ENCODE assay signal across 32 cellular contexts in genomic region chr6:27040244-27041042, GRCh38.
DNase-seq lines count a peak whose midpoint lies in the region; ATAC-seq, FAIRE-seq and TF ChIP-seq lines count a peak whose summit lies in the region.
"Had no signal": no experiment of that assay in that cellular context is flagged by ENCODE, and none has a peak within 500 bp of the region (broad histone marks: within the 10 kb centered on the region; RNA-seq: fewer than 3 reads in every experiment).

No MANE protein-coding gene starts in this region.

- TF ChIP-seq POLR2A in GM12878 (IDR thresholded peaks at IDR 0.05; ENCODE audit: low read depth, low read length): no peak

- RAD21 ChIA-PET in GM12878 (lab: Charles Lee; ENCODE audit: unreplicated experiment): no interaction called here

- peaks cover 10% of the 10 kb centered on the region; the same call in 1 of the 2 replicates for H3K4me1 ChIP-seq in Caco-2
- peaks cover 16% of the 10 kb centered on the region for H3K4me1 ChIP-seq in KMS-11 (ENCODE audit: low read depth, poor library complexity, severe bottlenecking)
- peaks cover 3% of the 10 kb centered on the region; the same call in 1 of the 2 replicates for H3K4me1 ChIP-seq in GM12878 (ENCODE audit: control insufficient read depth, insufficient read depth, low read length)

- CTCF ChIA-PET in Caco-2 (lab: Charles Lee): interaction anchor here (0.7 kb wide), 1 partner anchor 19 kb away, joined by 4 read pairs; no protein-coding TSS in a partner anchor
- CTCF ChIA-PET in GM12878 (lab: Yijun Ruan, JAX): interaction anchor here (1.2 kb wide), 1 partner anchor 23 kb away, joined by 3 read pairs; no protein-coding TSS in a partner anchor

- H3K27me3 ChIP-seq in Caco-2 (replicated peaks; ENCODE audit: control insufficient read depth, insufficient read depth, low read length): no peaks in the 10 kb centered on the region
- H3K27me3 ChIP-seq in KMS-11 (ENCODE audit: insufficient read depth, low read depth): no peaks in the 10 kb centered on the region
- no peaks in the 10 kb centered on the region for H3K27me3 ChIP-seq in GM12878 (replicated peaks in 1 of 2; ENCODE audit: control insufficient read depth in 2 of 2, insufficient read depth in 2 of 2, low read length in 1 of 2)

- intact Hi-C loops in Caco-2 (cut with micrococcal nuclease; ENCODE audit: unreplicated experiment) (loop anchor here (2.0 to 5.0 kb wide), 2 partner anchors 20 to 37 kb away; no protein-coding TSS in a partner anchor), GM12878 (cut with micrococcal nuclease; ENCODE audit: unreplicated experiment) (no loop called here)

- H3K79me2 ChIP-seq in KMS-11 (ENCODE audit: insufficient read depth, low read depth): no peaks in the 10 kb centered on the region
- no peaks in the 10 kb centered on the region for H3K79me2 ChIP-seq in GM12878 (ENCODE audit: control insufficient read depth, insufficient read depth, low read length)

- H3K27ac ChIP-seq in KMS-11 (no peak overlapping the region), GM12878 (ENCODE audit: control insufficient read depth, insufficient read depth) (no peak overlapping the region)

- H3K4me1 Mint-ChIP-seq in Caco-2 (ENCODE audit: low read depth, unreplicated experiment): peaks cover 7% of the 10 kb centered on the region
- H3K4me1 Mint-ChIP-seq: activated B cell treated with CpG ODN at 0.5 μM for 24 hours; central memory CD8-positive, alpha-beta T cell; naive B cell; stimulated activated effector memory CD8-positive, alpha-beta T cell treated with anti-CD3 and anti-CD28 coated beads, Interleukin-12 subunit alpha, Interleukin-12 subunit beta, amount 100 ng/mL, for 72 hours had no signal

- in situ Hi-C loops in GM12878 (cut with MboI): no loop called here

- H3K27me3 Mint-ChIP-seq in Caco-2 (ENCODE audit: insufficient read depth, unreplicated experiment): no peaks in the 10 kb centered on the region

- peak overlapping the region; percentile 39 for H3K4me3 Mint-ChIP-seq in Caco-2 (ENCODE audit: unreplicated experiment)
- H3K4me3 Mint-ChIP-seq: activated B cell treated with CpG ODN at 0.5 μM for 24 hours; activated CD4-positive, alpha-beta memory T cell treated with anti-CD3 and anti-CD28 coated beads for 36 hours; activated naive CD8-positive, alpha-beta T cell treated with anti-CD3 and anti-CD28 coated beads for 36 hours; central memory CD8-positive, alpha-beta T cell; HFFc6; naive B cell; stimulated activated effector memory CD8-positive, alpha-beta T cell treated with anti-CD3 and anti-CD28 coated beads, Interleukin-12 subunit alpha, Interleukin-12 subunit beta, amount 100 ng/mL, for 72 hours had no signal

- FAIRE-seq in GM12878 (lab: Jason Lieb, UNC): no peak
- FAIRE-seq: A204.1, astrocyte had no signal

- peak in 1 of 2 experiments; percentile 16 for TF ChIP-seq CTCF in Caco-2 (IDR thresholded peaks at IDR 0.05; ENCODE audit: insufficient read depth in 1 of 2, low read depth in 1 of 2, low read length in 1 of 2, severe bottlenecking in 1 of 2, unreplicated experiment in 1 of 2)
- TF ChIP-seq CTCF in KMS-11 (conservative IDR thresholded peaks at IDR 0.05; ENCODE audit: low read depth, low read length): no peak
- TF ChIP-seq CTCF in GM12878 (IDR thresholded peaks at IDR 0.05 in 2 of 3, conservative IDR thresholded peaks at IDR 0.05 in 1 of 3; ENCODE audit: control insufficient read depth in 2 of 3, extremely low read depth in 1 of 3, insufficient read depth in 1 of 3, low read depth in 3 of 3, low read length in 3 of 3): no peak; a peak in 1 of 6 replicates

- H3K9me3 Mint-ChIP-seq in Caco-2 (ENCODE audit: unreplicated experiment): no peaks in the 10 kb centered on the region
- H3K9me3 Mint-ChIP-seq: activated B cell treated with CpG ODN at 0.5 μM for 24 hours; activated CD4-positive, alpha-beta memory T cell treated with anti-CD3 and anti-CD28 coated beads for 36 hours; activated naive CD8-positive, alpha-beta T cell treated with anti-CD3 and anti-CD28 coated beads for 36 hours; central memory CD8-positive, alpha-beta T cell; HFFc6; stimulated activated effector memory CD8-positive, alpha-beta T cell treated with anti-CD3 and anti-CD28 coated beads, Interleukin-12 subunit alpha, Interleukin-12 subunit beta, amount 100 ng/mL, for 72 hours had no signal

- H3K9ac ChIP-seq in KMS-11 (no peak overlapping the region), GM12878 (ENCODE audit: control insufficient read depth, insufficient read depth, low read length) (no peak overlapping the region)

- H2AFZ ChIP-seq in KMS-11 (ENCODE audit: low read depth) (no peak overlapping the region), GM12878 (ENCODE audit: control insufficient read depth, low read depth, low read length) (no peak overlapping the region)

- BruUV-seq in Caco-2 (replicated peaks; lab: Mats Ljungman, UMichigan) (no TSS peak), GM12878 (replicated peaks; lab: Mats Ljungman, UMichigan) (no TSS peak)

- no peak for TF ChIP-seq RAD21 in GM12878 (IDR thresholded peaks at IDR 0.05; ENCODE audit: insufficient read depth, low read depth, low read length)

- SMC1A ChIA-PET in GM12878 (lab: Charles Lee; ENCODE audit: uncharacterized antibody, unreplicated experiment): interaction anchor here (0.7 to 2.6 kb wide), 5 partner anchors 14 to 626 kb away, joined by 3 to 9 read pairs (median 3); no protein-coding TSS in a partner anchor

- H3K4me3 ChIP-seq in Caco-2 (ENCODE audit: low read depth, low read length) (no peak overlapping the region), KMS-11 (IDR thresholded peaks at IDR 0.05; ENCODE audit: insufficient read depth, low read depth, low read length) (no peak overlapping the region), GM12878 (no peak overlapping the region)
- H3K4me3 ChIP-seq: smooth muscle cell had no signal

- H3K9me3 ChIP-seq in Caco-2 (no peaks in the 10 kb centered on the region), GM12878 (replicated peaks; ENCODE audit: control insufficient read depth, insufficient read depth, low read length) (no peaks in the 10 kb centered on the region; the same call in 1 of the 3 replicates)

- peak; percentile 66 for ATAC-seq in GM12878
- ATAC-seq: left cardiac atrium; stimulated activated effector memory CD8-positive, alpha-beta T cell treated with anti-CD3 and anti-CD28 coated beads, Interleukin-12 subunit alpha, Interleukin-12 subunit beta, amount 100 ng/mL, for 72 hours had no signal

- peak in 1 of 2 experiments; percentile 43 for DNase-seq in Caco-2
- DNase-seq in GM12878 (ENCODE audit: low read depth, low spot score): no peak
- peak; percentile 47 for DNase-seq in kidney glomerular epithelial cell (lab: John Stamatoyannopoulos, UW)
- DNase-seq in mucosa of gallbladder (ENCODE audit: low spot score): no peak
- DNase-seq in NCI-H345 (lab: John Stamatoyannopoulos, UW): no peak
- DNase-seq in activated CD4-positive, alpha-beta T cell treated with anti-CD3 and anti-CD28 coated beads, Interleukin-2, amount 50 U/mL, for 1 hour: no peak
- no peak for DNase-seq in activated T-cell treated with anti-CD3 and anti-CD28 coated beads for 4 hours
- DNase-seq: activated B cell treated with CpG ODN at 0.5 μM for 24 hours; activated CD4-positive, alpha-beta memory T cell treated with anti-CD3 and anti-CD28 coated beads for 36 hours; activated CD8-positive, alpha-beta memory T cell treated with anti-CD3 and anti-CD28 coated beads, Interleukin-2, amount 50 U/mL, for 48 hours; activated effector memory CD4-positive, alpha-beta T cell treated with Interleukin-2 at 50 U/mL for 16 hours; activated naive CD8-positive, alpha-beta T cell treated with anti-CD3 and anti-CD28 coated beads for 36 hours; DMS79 treated with DMSO at 0.1 percent for 48 hours; glutamatergic neuron; HFFc6; KG1; left cardiac atrium; naive B cell; NCI-H1092 treated with DMSO at 0.1 percent for 48 hours; NCI-H2029 treated with DMSO at 0.1 percent for 48 hours; NCI-H226; NCI-H748 treated with DMSO at 0.1 percent for 48 hours; occipital lobe; stimulated activated CD4-positive, alpha-beta T cell treated with anti-CD3 and anti-CD28 coated beads, Interleukin-2, amount 100 ng/mL, for 48 hours; substantia nigra; T1000 had no signal

- peak overlapping the region; percentile 16 for H3K27ac Mint-ChIP-seq in Caco-2 (ENCODE audit: unreplicated experiment)
- H3K27ac Mint-ChIP-seq: activated B cell treated with CpG ODN at 0.5 μM for 24 hours; activated CD4-positive, alpha-beta memory T cell treated with anti-CD3 and anti-CD28 coated beads for 36 hours; activated naive CD8-positive, alpha-beta T cell treated with anti-CD3 and anti-CD28 coated beads for 36 hours; HFFc6; naive B cell; stimulated activated effector memory CD8-positive, alpha-beta T cell treated with anti-CD3 and anti-CD28 coated beads, Interleukin-12 subunit alpha, Interleukin-12 subunit beta, amount 100 ng/mL, for 72 hours had no signal

- no peaks in the 10 kb centered on the region for H3K36me3 ChIP-seq in Caco-2 (ENCODE audit: control insufficient read depth, insufficient read depth, low read length)
- no peaks in the 10 kb centered on the region for H3K36me3 ChIP-seq in KMS-11 (ENCODE audit: insufficient read depth)
- no peaks in the 10 kb centered on the region for H3K36me3 ChIP-seq in GM12878 (ENCODE audit: control insufficient read depth in 2 of 2, insufficient read depth in 2 of 2, low read length in 1 of 2)

- H4K20me1 ChIP-seq in KMS-11 (ENCODE audit: insufficient read depth) (no peaks in the 10 kb centered on the region), GM12878 (ENCODE audit: control insufficient read depth, insufficient read depth) (no peaks in the 10 kb centered on the region)

- peak overlapping the region; percentile 22; the same call in 1 of the 2 replicates for H3K4me2 ChIP-seq in KMS-11
- H3K4me2 ChIP-seq in GM12878 (ENCODE audit: control insufficient read depth, insufficient read depth): peak overlapping the region; percentile 27; the same call in 1 of the 2 replicates
- H3K4me2 ChIP-seq: smooth muscle cell had no signal

- WGBS in GM12878 (ENCODE audit: insufficient coverage, insufficient replicate concordance, low lambda C conversion rate, missing lambda C conversion rate): 25% methylated on average over 7 of the region's 7 CpGs

- H3K36me3 Mint-ChIP-seq in Caco-2 (ENCODE audit: insufficient read depth, unreplicated experiment): no peaks in the 10 kb centered on the region
- H3K36me3 Mint-ChIP-seq: activated CD4-positive, alpha-beta memory T cell treated with anti-CD3 and anti-CD28 coated beads for 36 hours; activated naive CD8-positive, alpha-beta T cell treated with anti-CD3 and anti-CD28 coated beads for 36 hours; stimulated activated effector memory CD8-positive, alpha-beta T cell treated with anti-CD3 and anti-CD28 coated beads, Interleukin-12 subunit alpha, Interleukin-12 subunit beta, amount 100 ng/mL, for 72 hours had no signal

- POLR2A ChIA-PET in Caco-2 (lab: Charles Lee): no interaction called here
- POLR2A ChIA-PET in GM12878 (lab: Charles Lee): interaction anchor here (1.0 to 2.6 kb wide), 3 partner anchors 14 to 19 kb away, joined by 3 to 10 read pairs (median 4); no protein-coding TSS in a partner anchor

- no peak for TF ChIP-seq EP300 in GM12878 (IDR thresholded peaks at IDR 0.05; ENCODE audit: borderline replicate concordance in 1 of 2, control insufficient read depth in 1 of 2, low read depth in 2 of 2, low read length in 2 of 2)

TF ChIP-seq in GM12878, 131 proteins besides CTCF, POLR2A, EP300 and RAD21 (continues in another document):
- TF ChIP-seq RUNX3 (IDR thresholded peaks at IDR 0.05; ENCODE audit: low read length) (peak; percentile 53; the same call in 1 of the 2 replicates), SPI1 (IDR thresholded peaks at IDR 0.05; ENCODE audit: borderline replicate concordance, insufficient read depth, low read depth, low read length) (peak; percentile 76; the same call in 1 of the 2 replicates)
